20 cellular contexts compared by ENCODE assay signal in genomic region chr1:245946905-245947304, GRCh38.
DNase-seq lines count a peak whose midpoint lies in the region; ATAC-seq and TF ChIP-seq lines count a peak whose summit lies in the region.
"Had no signal": no experiment of that assay in that cellular context is flagged by ENCODE, and none has a peak within 500 bp of the region (broad histone marks: within the 10 kb centered on the region; RNA-seq: fewer than 3 reads in every experiment).

No MANE protein-coding gene starts in this region.

- H2BK5ac ChIP-seq in trophoblast cell (ENCODE audit: low read depth, low read length, poor library complexity): no peak overlapping the region

- H3K9me3 ChIP-seq in ovary (no peaks in the 10 kb centered on the region), trophoblast cell (ENCODE audit: insufficient read depth, low read depth, low read length) (peaks cover 6% of the 10 kb centered on the region)

- H3K14ac ChIP-seq in trophoblast cell (ENCODE audit: low read length): no peak overlapping the region

- no peak overlapping the region for H2BK120ac ChIP-seq in trophoblast cell (ENCODE audit: insufficient read depth, low read length, poor library complexity)

- no peak overlapping the region for H4K12ac ChIP-seq in trophoblast cell (ENCODE audit: low read depth, low read length)

- no peaks in the 10 kb centered on the region for H3K36me3 ChIP-seq in ovary
- no peaks in the 10 kb centered on the region for H3K36me3 ChIP-seq in trophoblast cell (ENCODE audit: control insufficient read depth in 1 of 2, insufficient read depth in 2 of 2, low read length in 2 of 2)

- H3K4me3 ChIP-seq in ovary: no peak overlapping the region
- no peak overlapping the region for H3K4me3 ChIP-seq in trophoblast cell (ENCODE audit: low read depth, low read length)
- H3K4me3 ChIP-seq: GM23248 had no signal

- ATAC-seq in HG03354 (IDR thresholded peaks at IDR 0.05; ENCODE audit: poor library complexity, severe bottlenecking, unreplicated experiment): no peak
- ATAC-seq: T-cell had no signal

- no peaks in the 10 kb centered on the region for H3K79me2 ChIP-seq in trophoblast cell (ENCODE audit: control insufficient read depth, insufficient read depth, low read length, poor library complexity)

- H3K27me3 ChIP-seq in ovary (no peaks in the 10 kb centered on the region), trophoblast cell (ENCODE audit: insufficient read depth, low read length) (no peaks in the 10 kb centered on the region)

- H3K23ac ChIP-seq in trophoblast cell (ENCODE audit: low read length): no peak overlapping the region

- no peak overlapping the region for H2AK5ac ChIP-seq in trophoblast cell (ENCODE audit: low read length)

- no peak overlapping the region for H3K9ac ChIP-seq in trophoblast cell (ENCODE audit: low read length)
- H3K9ac ChIP-seq: GM23248 had no signal

- H4K8ac ChIP-seq in trophoblast cell (ENCODE audit: low read depth, low read length): no peak overlapping the region

- H3K4me2 ChIP-seq in trophoblast cell (ENCODE audit: low read length): no peak overlapping the region

- no peak overlapping the region for H3K18ac ChIP-seq in trophoblast cell (ENCODE audit: low read length)

- no peak overlapping the region for H3K4ac ChIP-seq in trophoblast cell (ENCODE audit: low read depth, low read length)

- in situ Hi-C loops in G401 (cut with HindIII; ENCODE audit: low sequenced_read_pairs): no loop called here

- H3K27ac ChIP-seq in ovary: peak overlapping the region in 1 of 2 donors; percentile 52
- H3K27ac ChIP-seq in trophoblast cell (ENCODE audit: low read depth, low read length): no peak overlapping the region
- H3K27ac ChIP-seq: GM23248 had no signal

- peaks cover 2% of the 10 kb centered on the region for H3K4me1 ChIP-seq in ovary (ENCODE audit: insufficient read depth)
- peaks cover 7 to 11% of the 10 kb centered on the region in 2 experiments for H3K4me1 ChIP-seq in trophoblast cell (ENCODE audit: control insufficient read depth in 1 of 2, insufficient read depth in 2 of 2, low read length in 2 of 2)

- H4K91ac ChIP-seq in trophoblast cell (ENCODE audit: low read depth, low read length): no peak overlapping the region

- TF ChIP-seq CTCF in ovary (IDR thresholded peaks at IDR 0.05): no peak

- no peak for TF ChIP-seq POLR2A in ovary (IDR thresholded peaks at IDR 0.05)

- whole genome bisulfite sequencing in ovary, 3 donors: 9 to 10% (median 10%) methylated on average over 10 of the region's 10 CpGs
- WGBS in trophoblast cell (ENCODE audit: extremely low coverage, insufficient coverage, insufficient read length): no CpG with 5 or more reads among the region's 10 CpGs

- DNase-seq in G401 (ENCODE audit: low spot score): peak; percentile 59
- peak; percentile 16 for DNase-seq in cerebellum (ENCODE audit: low spot score)
- DNase-seq in left kidney (ENCODE audit: low read depth, low spot score): peak; percentile 65
- peak in 3 of 5 donors; percentile 21 to 30 (median 23) for DNase-seq in ovary
- DNase-seq in trophoblast cell: no peak
- no peak for DNase-seq in HK-2 (ENCODE audit: unreplicated experiment)
- DNase-seq in ureter (ENCODE audit: low spot score): no peak
- DNase-seq: activated CD4-positive, alpha-beta T cell treated with anti-CD3 and anti-CD28 coated beads for 4 hours; DMS 273 treated with DMSO at 0.1 percent for 48 hours; GM23248; hippocampal formation; IMR-90; mesendoderm; NCI-H1436; NCI-H82; SIG-M5; stimulated activated CD8-positive, alpha-beta memory T cell treated with anti-CD3 and anti-CD28 coated beads, Interleukin-4, amount 100 ng/mL, for 48 hours; substantia nigra; T-cell had no signal

- no peak overlapping the region for H2BK12ac ChIP-seq in trophoblast cell (ENCODE audit: low read length)

- H3K79me1 ChIP-seq in trophoblast cell (ENCODE audit: low read length): no peaks in the 10 kb centered on the region

- no peak overlapping the region for H2AFZ ChIP-seq in trophoblast cell (ENCODE audit: insufficient read depth, low read length, poor library complexity)
- H2AFZ ChIP-seq: GM23248 had no signal

- no peak for TF ChIP-seq EP300 in ovary (IDR thresholded peaks at IDR 0.05)

- intact Hi-C loops in ovary (cut with DNase I): no loop called here

Comparison
In these comparisons a context has a peak if more than half of its experiments do, and no peak if none do; other contexts are left out.
1. DNase-seq: peak in G401 (single experiment), cerebellum (single experiment), left kidney (single experiment) and ovary (3 of 5); none in trophoblast cell (0 of 2), HK-2 (single experiment) and ureter (single experiment).